Comparison of ENCODE assay signal across 3 cellular contexts in genomic region chr2:59008950-59009349, GRCh38.
"Had no signal": no experiment of that assay in that cellular context is flagged by ENCODE, and none has a peak within 500 bp of the region (broad histone marks: within the 10 kb centered on the region; RNA-seq: fewer than 3 reads in every experiment).

No MANE protein-coding gene starts in this region.

- ATAC-seq: GM12878 had no signal

- H3K4me3 ChIP-seq: GM12878 had no signal

- DNase-seq: GDM1, GF-D8 had no signal
